Comparison of ENCODE assay signal across 28 cellular contexts in genomic region chr1:224619209-224619608, GRCh38. TPM values are rescaled to one million over a fixed set of nuclear protein-coding genes. Genes with fewer than 3 reads are reported as not detected.
DNase-seq lines count a peak whose midpoint lies in the region; ATAC-seq and TF ChIP-seq lines count a peak whose summit lies in the region.
"Had no signal": no experiment of that assay in that cellular context is flagged by ENCODE, and none has a peak within 500 bp of the region (broad histone marks: within the 10 kb centered on the region; RNA-seq: fewer than 3 reads in every experiment).

No MANE protein-coding gene starts in this region.

- no peak overlapping the region for H3K4me3 Mint-ChIP-seq in stimulated activated memory B cell treated with anti-CD40 and anti-IgM and Interleukin-4, amounts not matched to agents 10 μg/mL and 1 μg/mL and 100 μg/mL, for 72 hours
- H3K4me3 Mint-ChIP-seq: memory B cell; stimulated activated effector memory CD8-positive, alpha-beta T cell treated with anti-CD3 and anti-CD28 coated beads, Interleukin-12 subunit alpha, Interleukin-12 subunit beta, amount 100 ng/mL, for 72 hours had no signal

- in situ Hi-C loops in astrocyte of the spinal cord (cut with HindIII; ENCODE audit: low sequenced_read_pairs), result loop anchor here (25.0 kb wide), 1 partner anchor 107 kb away; no protein-coding TSS in a partner anchor

- no peaks in the 10 kb centered on the region for H3K36me3 ChIP-seq in left ventricle myocardium inferior
- no peaks in the 10 kb centered on the region for H3K36me3 ChIP-seq in tibial nerve
- H3K36me3 ChIP-seq: BLaER1, heart left ventricle, SJCRH30 had no signal

- H3K9me3 ChIP-seq in left ventricle myocardium inferior (replicated peaks) (no peaks in the 10 kb centered on the region), tibial nerve (no peaks in the 10 kb centered on the region)

- H3K4me3 ChIP-seq in left ventricle myocardium inferior (no peak overlapping the region), astrocyte of the spinal cord (ENCODE audit: low read depth, low read length) (peak overlapping the region; percentile 78), fibroblast of villous mesenchyme (ENCODE audit: low read depth, low read length) (peak overlapping the region; percentile 72), tibial nerve (no peak overlapping the region)
- H3K4me3 ChIP-seq: BLaER1, GM12878, heart left ventricle, SJCRH30 had no signal

- H3K27ac ChIP-seq in left ventricle myocardium inferior (replicated peaks) (no peak overlapping the region), tibial nerve (no peak overlapping the region)
- H3K27ac ChIP-seq: BLaER1, heart left ventricle, HL-60, SJCRH30 had no signal

- H3K27ac Mint-ChIP-seq in stimulated activated memory B cell treated with anti-CD40 and anti-IgM and Interleukin-4, amounts not matched to agents 10 μg/mL and 1 μg/mL and 100 μg/mL, for 72 hours, result no peak overlapping the region
- H3K27ac Mint-ChIP-seq: memory B cell; naive B cell; stimulated activated effector memory CD8-positive, alpha-beta T cell treated with anti-CD3 and anti-CD28 coated beads, Interleukin-12 subunit alpha, Interleukin-12 subunit beta, amount 100 ng/mL, for 72 hours had no signal

- H3K9me3 Mint-ChIP-seq in stimulated activated memory B cell treated with anti-CD40 and anti-IgM and Interleukin-4, amounts not matched to agents 10 μg/mL and 1 μg/mL and 100 μg/mL, for 72 hours, result peaks cover 12% of the 10 kb centered on the region

- H3K36me3 Mint-ChIP-seq in stimulated activated memory B cell treated with anti-CD40 and anti-IgM and Interleukin-4, amounts not matched to agents 10 μg/mL and 1 μg/mL and 100 μg/mL, for 72 hours, result no peaks in the 10 kb centered on the region

- no peak for TF ChIP-seq POLR2A in tibial nerve (IDR thresholded peaks at IDR 0.05)

- TF ChIP-seq CTCF in left ventricle myocardium inferior (IDR thresholded peaks at IDR 0.05; ENCODE audit: borderline replicate concordance) (no peak), astrocyte of the spinal cord (IDR thresholded peaks at IDR 0.05; ENCODE audit: low read depth, low read length) (no peak), fibroblast of villous mesenchyme (IDR thresholded peaks at IDR 0.05; ENCODE audit: insufficient read depth, low read depth, low read length) (no peak), tibial nerve (IDR thresholded peaks at IDR 0.05) (no peak)

- no peak for ATAC-seq in GM21390 (IDR thresholded peaks at IDR 0.05; ENCODE audit: unreplicated experiment)
- no peak for ATAC-seq in stimulated activated memory B cell treated with anti-CD40 and anti-IgM and Interleukin-4, amounts not matched to agents 10 μg/mL and 1 μg/mL and 100 μg/mL, for 72 hours
- ATAC-seq: GM12878, heart left ventricle, HepG2, Panc1 had no signal

- H3K4me1 ChIP-seq in left ventricle myocardium inferior (peaks cover 19% of the 10 kb centered on the region), tibial nerve (peaks cover 0 to 28% (median 16%) of the 10 kb centered on the region in 4 donors)

- peaks cover 13% of the 10 kb centered on the region for H3K4me1 Mint-ChIP-seq in stimulated activated memory B cell treated with anti-CD40 and anti-IgM and Interleukin-4, amounts not matched to agents 10 μg/mL and 1 μg/mL and 100 μg/mL, for 72 hours

- intact Hi-C loops in cardiac septum (cut with DNase I), result no loop called here
- intact Hi-C loops in left ventricle myocardium inferior (cut with micrococcal nuclease), result no loop called here

- peaks cover 77% of the 10 kb centered on the region for H3K27me3 Mint-ChIP-seq in stimulated activated memory B cell treated with anti-CD40 and anti-IgM and Interleukin-4, amounts not matched to agents 10 μg/mL and 1 μg/mL and 100 μg/mL, for 72 hours

- DNase-seq in cardiac septum (ENCODE audit: low spot score) (peak; percentile 22), left ventricle myocardium inferior (no peak), astrocyte of the spinal cord (ENCODE audit: low read depth, low spot score) (no peak), fibroblast of villous mesenchyme (ENCODE audit: low read depth) (no peak), tibial nerve (ENCODE audit: low spot score in 2 of 2) (no peak), DMS53 treated with DMSO at 0.1 percent for 48 hours (lab: John Stamatoyannopoulos, UW; ENCODE audit: unreplicated experiment) (no peak)
- DNase-seq: activated CD4-positive, CD25-positive, alpha-beta regulatory T cell treated with anti-CD3 and anti-CD28 coated beads, Interleukin-2, amount 50 U/mL, for 72 hours; activated gamma-delta T cell; COR-L47; cortex of kidney; heart left ventricle; naive B cell; NCI-H1092; NCI-H2029 treated with DMSO at 0.1 percent for 48 hours; NCI-H226; NCI-H82; SJCRH30; stimulated activated CD4-positive, alpha-beta T cell treated with anti-CD3 and anti-CD28 coated beads, Interleukin-2, amount 100 ng/mL, for 48 hours; T-helper 1 cell had no signal

- no peak for TF ChIP-seq EP300 in tibial nerve (IDR thresholded peaks at IDR 0.05)

- peaks cover 100% of the 10 kb centered on the region for H3K27me3 ChIP-seq in left ventricle myocardium inferior (ENCODE audit: low read depth)
- peaks cover 0 to 49% of the 10 kb centered on the region in 2 donors for H3K27me3 ChIP-seq in tibial nerve

- WGBS in tibial nerve, 2 donors, result 75 to 78% methylated on average over 4 of the region's 4 CpGs

RNA-seq across cellular contexts. Expression of gene CNIH3, which starts 3.1 kb away (rescaled TPM):
- total RNA-seq in cardiac septum, result 1.4 TPM
- total RNA-seq in left ventricle myocardium inferior, result 1.1 TPM
- total RNA-seq in fibroblast of villous mesenchyme, result 3.9 and 11.3 TPM in 2 replicates
- 1 to 10 TPM; 1.8 to 7.6 (median 4.7) TPM for total RNA-seq in tibial nerve

Comparison
In these comparisons a context has a peak if more than half of its experiments do, and no peak if none do; other contexts are left out.
1. H3K4me3 ChIP-seq: peak in astrocyte of the spinal cord (single experiment) and fibroblast of villous mesenchyme (single experiment); none in left ventricle myocardium inferior (single experiment) and tibial nerve (0 of 4).